In genomic region chr12:19912996-19913395, GRCh38 we compare ENCODE assay signal across 1 cellular context.
TF ChIP-seq lines count a peak whose summit lies in the region.

No MANE protein-coding gene starts in this region.

TF ChIP-seq in HepG2, 621 proteins besides CTCF, POLR2A, EP300 and RAD21 (continued from another document and continues in another):
- TF ChIP-seq FOXP4 (CRISPR knock-in tag; IDR thresholded peaks at IDR 0.05) (no peak), ISX (CRISPR knock-in tag; conservative IDR thresholded peaks at IDR 0.05) (no peak), ZNF749 (CRISPR knock-in tag; IDR thresholded peaks at IDR 0.05; ENCODE audit: borderline replicate concordance) (no peak), ZNF691 (CRISPR knock-in tag; IDR thresholded peaks at IDR 0.05; ENCODE audit: borderline replicate concordance, low read depth) (peak; percentile 62; the same call in 1 of the 2 replicates), AKAP8 (CRISPR knock-in tag; IDR thresholded peaks at IDR 0.05) (no peak), ARNT (IDR thresholded peaks at IDR 0.05) (no peak), HNRNPLL (IDR thresholded peaks at IDR 0.05; ENCODE audit: low read depth, low read length, poor library complexity, severe bottlenecking) (no peak), PPARG (CRISPR knock-in tag; conservative IDR thresholded peaks at IDR 0.05) (no peak), ZNF761 (CRISPR knock-in tag; conservative IDR thresholded peaks at IDR 0.05) (no peak), ZNF839 (CRISPR knock-in tag; IDR thresholded peaks at IDR 0.05; ENCODE audit: borderline replicate concordance) (no peak), ZNF770 (CRISPR knock-in tag; IDR thresholded peaks at IDR 0.05) (no peak), SIX4 (CRISPR knock-in tag; IDR thresholded peaks at IDR 0.05) (no peak), ESRRA (CRISPR knock-in tag; IDR thresholded peaks at IDR 0.05; ENCODE audit: low read depth) (peak; percentile 44; the same call in 1 of the 2 replicates), ZNF160 (CRISPR knock-in tag; IDR thresholded peaks at IDR 0.05) (no peak), NFRKB (IDR thresholded peaks at IDR 0.05) (no peak), SALL1 (CRISPR knock-in tag; IDR thresholded peaks at IDR 0.05) (peak; percentile 21; the same call in 1 of the 2 replicates), ZNF747 (CRISPR knock-in tag; IDR thresholded peaks at IDR 0.05; ENCODE audit: borderline replicate concordance) (no peak), CSRNP1 (CRISPR knock-in tag; IDR thresholded peaks at IDR 0.05) (no peak), ZNF713 (CRISPR knock-in tag; IDR thresholded peaks at IDR 0.05) (no peak), FOXM1 (CRISPR knock-in tag; IDR thresholded peaks at IDR 0.05) (no peak), ZNF20 (CRISPR knock-in tag; IDR thresholded peaks at IDR 0.05) (no peak), ZNF792 (CRISPR knock-in tag; IDR thresholded peaks at IDR 0.05) (no peak), ARID5B (CRISPR knock-in tag; IDR thresholded peaks at IDR 0.05) (peak; percentile 38; the same call in 1 of the 2 replicates), REXO4 (CRISPR knock-in tag; IDR thresholded peaks at IDR 0.05; ENCODE audit: borderline replicate concordance) (no peak), RBM39 (IDR thresholded peaks at IDR 0.05; ENCODE audit: low read depth, low read length, poor library complexity, severe bottlenecking) (no peak), KLF16 (CRISPR knock-in tag; IDR thresholded peaks at IDR 0.05) (no peak), ZNF414 (CRISPR knock-in tag; IDR thresholded peaks at IDR 0.05) (no peak), ZNF281 (CRISPR knock-in tag; IDR thresholded peaks at IDR 0.05; ENCODE audit: borderline replicate concordance) (peak; percentile 55; the same call in 1 of the 2 replicates), ZNF598 (CRISPR knock-in tag; IDR thresholded peaks at IDR 0.05; ENCODE audit: borderline replicate concordance) (no peak), GRHL1 (CRISPR knock-in tag; conservative IDR thresholded peaks at IDR 0.05) (no peak), ZNF780A (CRISPR knock-in tag; IDR thresholded peaks at IDR 0.05) (no peak), ZNF629 (CRISPR knock-in tag; conservative IDR thresholded peaks at IDR 0.05) (0 out of 2 replicates have a peak, but pooled peaks have one; percentile 26), NR1H2 (CRISPR knock-in tag; IDR thresholded peaks at IDR 0.05; ENCODE audit: borderline replicate concordance, low read depth) (no peak), SNAI1 (CRISPR knock-in tag; IDR thresholded peaks at IDR 0.05; ENCODE audit: borderline replicate concordance) (no peak), PRMT3 (CRISPR knock-in tag; IDR thresholded peaks at IDR 0.05; ENCODE audit: borderline replicate concordance, low read depth) (no peak), SMAD3 (CRISPR knock-in tag; IDR thresholded peaks at IDR 0.05) (no peak), EHMT2 (IDR thresholded peaks at IDR 0.05; ENCODE audit: borderline replicate concordance, low read depth, low read length) (no peak), ZBTB42 (CRISPR knock-in tag; IDR thresholded peaks at IDR 0.05) (no peak), TFAP4 (IDR thresholded peaks at IDR 0.05; ENCODE audit: borderline replicate concordance, low read depth) (peak; percentile 44; the same call in 1 of the 2 replicates), HNF4A (CRISPR knock-in tag; IDR thresholded peaks at IDR 0.05) (peak; percentile 87), DZIP1 (CRISPR knock-in tag; IDR thresholded peaks at IDR 0.05) (no peak), ZNF263 (CRISPR knock-in tag; IDR thresholded peaks at IDR 0.05) (0 out of 2 replicates have a peak, but pooled peaks have one; percentile 29)
